21 cellular contexts compared by ENCODE assay signal in genomic region chr1:246156847-246157246, GRCh38.
"Had no signal": no experiment of that assay in that cellular context is flagged by ENCODE, and none has a peak within 500 bp of the region (broad histone marks: within the 10 kb centered on the region; RNA-seq: fewer than 3 reads in every experiment).

No MANE protein-coding gene starts in this region.

- DNase-seq: activated CD4-positive, alpha-beta T cell treated with anti-CD3 and anti-CD28 coated beads, Interleukin-2, amount 10 ng/mL, durations not matched to agents 7 days and 5 days; activated CD8-positive, alpha-beta T cell treated with anti-CD3 and anti-CD28 coated beads, Interleukin-2, amount 10 ng/mL, durations not matched to agents 7 days and 5 days; activated naive CD4-positive, alpha-beta T cell treated with Interleukin-2 at 50 U/mL for 16 hours; activated naive CD8-positive, alpha-beta T cell treated with anti-CD3 and anti-CD28 coated beads, Interleukin-2, amount 10 ng/mL, durations not matched to agents 7 days and 5 days; activated T-cell treated with anti-CD3 and anti-CD28 coated beads, Interleukin-2, amount 50 U/mL, for 24 hours; anterior cingulate cortex; caudate nucleus; hypothalamus; nephron progenitor cell; occipital lobe; stimulated activated CD4-positive, alpha-beta T cell treated with anti-CD3 and anti-CD28 coated beads, Interleukin-2, amount 100 ng/mL, for 24 hours; stimulated activated naive CD8-positive, alpha-beta T cell treated with anti-CD3 and anti-CD28 coated beads, Interleukin-15, Interleukin-2, amounts not matched to agents 100 U/mL and 50 U/mL, for 24 hours; T-helper 9 cell; transverse colon had no signal

- H3K36me3 ChIP-seq: right atrium auricular region, suprapubic skin, transverse colon, vagina had no signal

- ATAC-seq: activated CD8-positive, alpha-beta T cell treated with anti-CD3 and anti-CD28 coated beads, Interleukin-2, amount 10 ng/mL, durations not matched to agents 7 days and 5 days; stimulated activated naive CD8-positive, alpha-beta T cell treated with anti-CD3 and anti-CD28 coated beads, Interleukin-15, Interleukin-2, amounts not matched to agents 100 U/mL and 50 U/mL, for 24 hours had no signal

- H3K4me1 Mint-ChIP-seq: activated CD4-positive, alpha-beta T cell treated with anti-CD3 and anti-CD28 coated beads, Interleukin-2, amount 10 ng/mL, durations not matched to agents 7 days and 5 days had no signal

- H3K27ac Mint-ChIP-seq: activated CD4-positive, alpha-beta T cell treated with anti-CD3 and anti-CD28 coated beads, Interleukin-2, amount 10 ng/mL, durations not matched to agents 7 days and 5 days; activated CD8-positive, alpha-beta T cell treated with anti-CD3 and anti-CD28 coated beads, Interleukin-2, amount 10 ng/mL, durations not matched to agents 7 days and 5 days; activated naive CD8-positive, alpha-beta T cell treated with anti-CD3 and anti-CD28 coated beads, Interleukin-2, amount 10 ng/mL, durations not matched to agents 7 days and 5 days; activated T-cell treated with anti-CD3 and anti-CD28 coated beads, Interleukin-2, amount 50 U/mL, for 24 hours; activated T-helper 2 cell treated with anti-CD3 and anti-CD28 coated beads, Interferon-gamma antibody, Interleukin-2, Interleukin-4, amounts not matched to agents 10 μg/mL and 5 μg/mL and 100 μg/mL, durations not matched to agents 14 hours and 24 hours and 36 hours; nephron progenitor cell; progenitor cell of endocrine pancreas had no signal

- H3K9me3 ChIP-seq: right atrium auricular region, suprapubic skin, transverse colon, vagina had no signal

- H3K9me3 Mint-ChIP-seq: activated CD4-positive, alpha-beta T cell treated with anti-CD3 and anti-CD28 coated beads, Interleukin-2, amount 10 ng/mL, durations not matched to agents 7 days and 5 days; activated naive CD8-positive, alpha-beta T cell treated with anti-CD3 and anti-CD28 coated beads, Interleukin-2, amount 10 ng/mL, durations not matched to agents 7 days and 5 days; activated T-cell treated with anti-CD3 and anti-CD28 coated beads, Interleukin-2, amount 50 U/mL, for 24 hours; activated T-helper 2 cell treated with anti-CD3 and anti-CD28 coated beads, Interferon-gamma antibody, Interleukin-2, Interleukin-4, amounts not matched to agents 10 μg/mL and 5 μg/mL and 100 μg/mL, durations not matched to agents 14 hours and 24 hours and 36 hours; brain; nephron progenitor cell had no signal

- H3K27me3 Mint-ChIP-seq: activated CD4-positive, alpha-beta T cell treated with anti-CD3 and anti-CD28 coated beads, Interleukin-2, amount 10 ng/mL, durations not matched to agents 7 days and 5 days; activated naive CD8-positive, alpha-beta T cell treated with anti-CD3 and anti-CD28 coated beads, Interleukin-2, amount 10 ng/mL, durations not matched to agents 7 days and 5 days; activated T-cell treated with anti-CD3 and anti-CD28 coated beads, Interleukin-2, amount 50 U/mL, for 24 hours; brain; progenitor cell of endocrine pancreas had no signal

- H3K4me3 ChIP-seq: lung, right atrium auricular region, suprapubic skin, transverse colon, vagina had no signal

- H3K27me3 ChIP-seq: right atrium auricular region, suprapubic skin, transverse colon, vagina had no signal

- H3K27ac ChIP-seq: suprapubic skin, transverse colon, vagina had no signal

- H3K4me3 Mint-ChIP-seq: activated CD4-positive, alpha-beta T cell treated with anti-CD3 and anti-CD28 coated beads, Interleukin-2, amount 10 ng/mL, durations not matched to agents 7 days and 5 days; activated CD8-positive, alpha-beta T cell treated with anti-CD3 and anti-CD28 coated beads, Interleukin-2, amount 10 ng/mL, durations not matched to agents 7 days and 5 days; activated naive CD8-positive, alpha-beta T cell treated with anti-CD3 and anti-CD28 coated beads, Interleukin-2, amount 10 ng/mL, durations not matched to agents 7 days and 5 days; activated T-cell treated with anti-CD3 and anti-CD28 coated beads, Interleukin-2, amount 50 U/mL, for 24 hours; brain; nephron progenitor cell had no signal

- H3K36me3 Mint-ChIP-seq: brain had no signal

- H3K4me1 ChIP-seq: right atrium auricular region, transverse colon had no signal
